In the genomic region with DNA sequence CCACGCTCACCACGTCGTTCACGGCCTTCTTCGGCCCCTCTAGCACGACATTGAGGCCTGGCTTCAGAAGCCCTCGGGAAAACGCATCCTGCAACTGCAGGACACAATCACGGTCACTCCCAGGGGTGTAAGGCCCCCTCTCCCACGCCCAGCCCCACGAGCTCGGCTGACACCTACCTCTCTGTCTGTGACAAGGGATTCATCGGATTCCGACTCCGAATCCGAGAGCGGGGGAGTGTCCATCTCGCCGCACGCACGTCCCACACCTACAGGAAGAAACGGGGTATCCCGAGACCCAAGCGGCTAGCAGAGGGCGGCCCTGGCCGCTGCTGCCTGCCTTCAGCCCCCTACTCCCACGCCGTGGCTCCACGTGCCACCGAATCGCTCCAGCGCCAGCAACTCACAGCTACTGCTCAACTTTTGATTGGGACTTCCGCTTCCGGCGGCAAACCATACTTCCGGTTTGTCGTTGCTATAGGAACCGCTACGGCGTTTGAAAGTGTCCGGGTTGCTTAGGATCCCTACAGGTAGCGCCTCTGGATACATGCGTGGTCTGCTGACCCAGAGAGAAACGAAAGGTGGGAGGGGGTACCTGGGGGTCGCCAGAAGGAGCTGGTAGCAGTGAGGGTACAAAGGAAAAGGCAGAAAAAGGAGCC, we compare ENCODE assay signal across 8 cellular contexts. TPM values are rescaled to one million over a fixed set of nuclear protein-coding genes. Genes with fewer than 3 reads are reported as not detected.
A peak's percentile ranks its signal among the peaks of the same experiment; 100 is the strongest.
DNase-seq lines count a peak whose midpoint lies in the region; ATAC-seq lines count a peak whose summit lies in the region.

A gene (plus strand): TSS at position 455 of the 656 bp plus-strand sequence. CDS start 424 bp downstream, outside the sequence.
A gene with protein sequence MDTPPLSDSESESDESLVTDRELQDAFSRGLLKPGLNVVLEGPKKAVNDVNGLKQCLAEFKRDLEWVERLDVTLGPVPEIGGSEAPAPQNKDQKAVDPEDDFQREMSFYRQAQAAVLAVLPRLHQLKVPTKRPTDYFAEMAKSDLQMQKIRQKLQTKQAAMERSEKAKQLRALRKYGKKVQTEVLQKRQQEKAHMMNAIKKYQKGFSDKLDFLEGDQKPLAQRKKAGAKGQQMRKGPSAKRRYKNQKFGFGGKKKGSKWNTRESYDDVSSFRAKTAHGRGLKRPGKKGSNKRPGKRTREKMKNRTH (minus strand): TSS at position 415 of the 656 bp plus-strand sequence. CDS start 172 bp downstream, at position 243.

- peak within 1 kb of the TSS; percentile 81 to 89 (median 84) for H3K9ac ChIP-seq in BLaER1 treated with 17β-estradiol and CSF1 and Interleukin-3, amounts not matched to agents 10 nM and 100 nM

- H3K4me2 ChIP-seq in BLaER1 treated with 17β-estradiol and CSF1 and Interleukin-3, amounts not matched to agents 10 nM and 100 nM, result peak within 1 kb of the TSS; percentile 83 to 99 (median 94)

- peak within 1 kb of the TSS; percentile 39 to 89 (median 82); a peak in 21 of 22 replicates for H3K27ac ChIP-seq in BLaER1 treated with 17β-estradiol and CSF1 and Interleukin-3, amounts not matched to agents 10 nM and 100 nM

- H3K36me3 ChIP-seq in BLaER1 treated with 17β-estradiol and CSF1 and Interleukin-3, amounts not matched to agents 10 nM and 100 nM, result peaks cover 34 to 42% (median 39%) of the 10 kb centered on the region in 11 experiments

- ATAC-seq in GM19328 (IDR thresholded peaks at IDR 0.05; ENCODE audit: unreplicated experiment), result peak; percentile 95
- peak; percentile 81 for ATAC-seq in HG03460 (IDR thresholded peaks at IDR 0.05; ENCODE audit: unreplicated experiment)
- ATAC-seq in left lobe of liver, result peak; percentile 88

- peak within 1 kb of the TSS; percentile 75 to 95 (median 87) for H3K4me3 ChIP-seq in BLaER1 treated with 17β-estradiol and CSF1 and Interleukin-3, amounts not matched to agents 10 nM and 100 nM

- H3K4me1 ChIP-seq in BLaER1 treated with 17β-estradiol and CSF1 and Interleukin-3, amounts not matched to agents 10 nM and 100 nM, result peaks cover 16 to 24% (median 21%) of the 10 kb centered on the region in 10 experiments

- H3K27me3 ChIP-seq in BLaER1 treated with 17β-estradiol and CSF1 and Interleukin-3, amounts not matched to agents 10 nM and 100 nM, result no peaks in the 10 kb centered on the region

- H3K9me3 ChIP-seq in BLaER1 treated with 17β-estradiol and CSF1 and Interleukin-3, amounts not matched to agents 10 nM and 100 nM (replicated peaks in 1 of 11), result no peaks in the 10 kb centered on the region

- H4K20me1 ChIP-seq in BLaER1 treated with 17β-estradiol and CSF1 and Interleukin-3, amounts not matched to agents 10 nM and 100 nM, result peaks cover 0 to 46% (median 18%) of the 10 kb centered on the region in 11 experiments; a peak in 10 of 22 replicates

- DNase-seq in NCI-H524 (lab: John Stamatoyannopoulos, UW) (peak; percentile 80 to 90), dedifferentiated amniotic fluid mesenchymal stem cell (ENCODE audit: extremely low spot score) (peak; percentile 96), left lobe of liver (ENCODE audit: low spot score) (peak; percentile 92)
- peak; percentile 89 to 90 for DNase-seq in activated CD4-positive, alpha-beta T cell treated with anti-CD3 and anti-CD28 coated beads for 4 hours
- DNase-seq in stimulated activated CD4-positive, alpha-beta T cell treated with anti-CD3 and anti-CD28 coated beads, Interleukin-1b, Interleukin-23, amount 100 ng/mL, for 48 hours, result peak; percentile 93

RNA-seq across cellular contexts. Expression of the first gene that starts in this region (rescaled TPM):
- total RNA-seq in left lobe of liver, result not detected

RNA-seq across cellular contexts. Expression of the second gene that starts in this region (rescaled TPM):
- total RNA-seq in left lobe of liver, result 76.1 TPM

Comparison
In these comparisons a context has a peak if more than half of its experiments do, and no peak if none do; other contexts are left out.
1. Peak in every context shown above with its lines: DNase-seq, ATAC-seq, H3K4me3 ChIP-seq and H3K27ac ChIP-seq.